ENCODE assay signal across 17 cellular contexts in genomic region chr5:640461-641330, GRCh38. TPM values are rescaled to one million over a fixed set of nuclear protein-coding genes. Genes with fewer than 3 reads are reported as not detected.
"Had no signal": no experiment of that assay in that cellular context is flagged by ENCODE, and none has a peak within 500 bp of the region (broad histone marks: within the 10 kb centered on the region; RNA-seq: fewer than 3 reads in every experiment).

No MANE protein-coding gene starts in this region.

- DNase-seq: activated CD4-positive, alpha-beta T cell treated with anti-CD3 and anti-CD28 coated beads, Interleukin-2, amount 50 U/mL, for 1 hour; activated naive CD4-positive, alpha-beta T cell; activated naive CD8-positive, alpha-beta T cell treated with anti-CD3 and anti-CD28 coated beads for 36 hours; amniotic stem cell; gastrocnemius medialis; naive thymus-derived CD4-positive, alpha-beta T cell; pancreas; sigmoid colon; stimulated activated CD4-positive, alpha-beta T cell treated with anti-CD3 and anti-CD28 coated beads, Interleukin-4, amount 100 ng/mL, for 4 hours; T1000; tibial artery; uterus had no signal

- H3K4me1 Mint-ChIP-seq: activated naive CD8-positive, alpha-beta T cell treated with anti-CD3 and anti-CD28 coated beads for 36 hours had no signal

- H3K9me3 Mint-ChIP-seq: activated naive CD8-positive, alpha-beta T cell treated with anti-CD3 and anti-CD28 coated beads for 36 hours; activated T-helper 1 cell treated with anti-CD3 and anti-CD28 coated beads, Interleukin-12 subunit alpha, Interleukin-12 subunit beta, Interleukin-2, Interleukin-4 antibody, amounts not matched to agents 30 ng/mL and 10 ng/mL and 1 ng/mL, durations not matched to agents 14 hours and 24 hours and 36 hours; naive thymus-derived CD4-positive, alpha-beta T cell had no signal

- H3K27me3 Mint-ChIP-seq: activated naive CD8-positive, alpha-beta T cell treated with anti-CD3 and anti-CD28 coated beads for 36 hours; naive thymus-derived CD4-positive, alpha-beta T cell; stimulated activated memory B cell treated with anti-CD40 and anti-IgM and Interleukin-4, amounts not matched to agents 10 μg/mL and 1 μg/mL and 100 μg/mL, for 72 hours had no signal

- H3K4me3 ChIP-seq: cardiac muscle cell, gastrocnemius medialis, mucosa of descending colon, pancreas, sigmoid colon, tibial artery, uterus had no signal

- H3K4me3 Mint-ChIP-seq: activated naive CD8-positive, alpha-beta T cell treated with anti-CD3 and anti-CD28 coated beads for 36 hours; activated T-helper 1 cell treated with anti-CD3 and anti-CD28 coated beads, Interleukin-12 subunit alpha, Interleukin-12 subunit beta, Interleukin-2, Interleukin-4 antibody, amounts not matched to agents 30 ng/mL and 10 ng/mL and 1 ng/mL, durations not matched to agents 14 hours and 24 hours and 36 hours; naive thymus-derived CD4-positive, alpha-beta T cell; stimulated activated memory B cell treated with anti-CD40 and anti-IgM and Interleukin-4, amounts not matched to agents 10 μg/mL and 1 μg/mL and 100 μg/mL, for 72 hours had no signal

- H3K27me3 ChIP-seq: cardiac muscle cell, gastrocnemius medialis, pancreas, sigmoid colon, tibial artery, uterus had no signal

- ATAC-seq: activated CD4-positive, CD25-positive, alpha-beta regulatory T cell treated with anti-CD3 and anti-CD28 coated beads, Interleukin-2, amount 50 U/mL, for 24 hours; gastrocnemius medialis; mucosa of descending colon; naive thymus-derived CD4-positive, alpha-beta T cell; pancreas; stimulated activated memory B cell treated with anti-CD40 and anti-IgM and Interleukin-4, amounts not matched to agents 10 μg/mL and 1 μg/mL and 100 μg/mL, for 72 hours had no signal

- H3K27ac ChIP-seq: cardiac muscle cell, gastrocnemius medialis, pancreas, sigmoid colon, tibial artery, uterus had no signal

- H3K9me3 ChIP-seq: gastrocnemius medialis, mucosa of descending colon, pancreas, sigmoid colon, uterus had no signal

- H3K27ac Mint-ChIP-seq: activated naive CD8-positive, alpha-beta T cell treated with anti-CD3 and anti-CD28 coated beads for 36 hours; activated T-helper 1 cell treated with anti-CD3 and anti-CD28 coated beads, Interleukin-12 subunit alpha, Interleukin-12 subunit beta, Interleukin-2, Interleukin-4 antibody, amounts not matched to agents 30 ng/mL and 10 ng/mL and 1 ng/mL, durations not matched to agents 14 hours and 24 hours and 36 hours; naive thymus-derived CD4-positive, alpha-beta T cell; stimulated activated memory B cell treated with anti-CD40 and anti-IgM and Interleukin-4, amounts not matched to agents 10 μg/mL and 1 μg/mL and 100 μg/mL, for 72 hours had no signal

- H3K4me1 ChIP-seq: gastrocnemius medialis, pancreas, sigmoid colon, tibial artery, uterus had no signal

- H3K36me3 ChIP-seq: uterus had no signal

RNA-seq across cellular contexts. Expression of gene TPPP, which starts 52.5 kb away (rescaled TPM):
- total RNA-seq: activated T-helper 1 cell treated with anti-CD3 and anti-CD28 coated beads, Interleukin-12 subunit alpha, Interleukin-12 subunit beta, Interleukin-2, Interleukin-4 antibody, amounts not matched to agents 30 ng/mL and 10 ng/mL and 1 ng/mL, durations not matched to agents 14 hours and 24 hours and 36 hours had no signal
